ENCODE assay signal across 1 cellular context in the genomic region with DNA sequence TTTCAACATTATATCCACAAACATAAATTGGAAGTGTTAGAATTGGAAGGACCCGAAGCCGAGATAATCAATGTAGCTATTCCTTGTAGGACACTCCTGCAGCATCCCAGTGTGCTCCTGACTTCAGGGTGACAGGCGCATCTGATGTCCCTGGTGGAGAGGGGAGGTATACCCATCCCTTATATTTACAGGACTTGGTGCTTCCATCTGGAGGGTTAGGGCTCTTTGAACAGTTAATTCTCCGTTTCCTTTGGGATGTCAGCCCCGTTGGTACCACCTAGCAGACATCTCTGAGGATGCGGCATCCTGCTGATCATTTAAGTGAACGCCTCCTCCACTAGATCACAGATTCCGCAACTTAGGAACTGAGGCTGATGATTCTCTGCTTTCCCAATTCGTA.
TF ChIP-seq lines count a peak whose summit lies in the region.

No MANE protein-coding gene starts in this region.

TF ChIP-seq in H1, 55 proteins besides CTCF, POLR2A, EP300 and RAD21 (continued from another document):
- TF ChIP-seq, protein P1, sequence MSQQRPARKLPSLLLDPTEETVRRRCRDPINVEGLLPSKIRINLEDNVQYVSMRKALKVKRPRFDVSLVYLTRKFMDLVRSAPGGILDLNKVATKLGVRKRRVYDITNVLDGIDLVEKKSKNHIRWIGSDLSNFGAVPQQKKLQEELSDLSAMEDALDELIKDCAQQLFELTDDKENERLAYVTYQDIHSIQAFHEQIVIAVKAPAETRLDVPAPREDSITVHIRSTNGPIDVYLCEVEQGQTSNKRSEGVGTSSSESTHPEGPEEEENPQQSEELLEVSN (IDR thresholded peaks at IDR 0.05), result no peak
- TF ChIP-seq TCF12 (IDR thresholded peaks at IDR 0.05; ENCODE audit: low read depth, low read length) (no peak), HDAC2 (IDR thresholded peaks at IDR 0.05; ENCODE audit: borderline replicate concordance in 1 of 2, low read depth in 2 of 2, low read length in 2 of 2) (no peak), POLR2AphosphoS5 (IDR thresholded peaks at IDR 0.05; ENCODE audit: low read depth, low read length) (no peak), ZNF274 (IDR thresholded peaks at IDR 0.05; ENCODE audit: borderline replicate concordance, extremely low read depth, low read length) (no peak), RBBP5 (IDR thresholded peaks at IDR 0.05; ENCODE audit: borderline replicate concordance, low read depth, low read length) (no peak), SIRT6 (IDR thresholded peaks at IDR 0.05; ENCODE audit: low read length) (no peak), BRCA1 (IDR thresholded peaks at IDR 0.05; ENCODE audit: low read depth, low read length) (no peak), NRF1 (IDR thresholded peaks at IDR 0.05; ENCODE audit: low read depth, low read length) (no peak), CEBPB (IDR thresholded peaks at IDR 0.05; ENCODE audit: low read depth, low read length) (no peak), EGR1 (IDR thresholded peaks at IDR 0.05; ENCODE audit: borderline replicate concordance, low read depth, low read length) (no peak)
- TF ChIP-seq, protein P2, sequence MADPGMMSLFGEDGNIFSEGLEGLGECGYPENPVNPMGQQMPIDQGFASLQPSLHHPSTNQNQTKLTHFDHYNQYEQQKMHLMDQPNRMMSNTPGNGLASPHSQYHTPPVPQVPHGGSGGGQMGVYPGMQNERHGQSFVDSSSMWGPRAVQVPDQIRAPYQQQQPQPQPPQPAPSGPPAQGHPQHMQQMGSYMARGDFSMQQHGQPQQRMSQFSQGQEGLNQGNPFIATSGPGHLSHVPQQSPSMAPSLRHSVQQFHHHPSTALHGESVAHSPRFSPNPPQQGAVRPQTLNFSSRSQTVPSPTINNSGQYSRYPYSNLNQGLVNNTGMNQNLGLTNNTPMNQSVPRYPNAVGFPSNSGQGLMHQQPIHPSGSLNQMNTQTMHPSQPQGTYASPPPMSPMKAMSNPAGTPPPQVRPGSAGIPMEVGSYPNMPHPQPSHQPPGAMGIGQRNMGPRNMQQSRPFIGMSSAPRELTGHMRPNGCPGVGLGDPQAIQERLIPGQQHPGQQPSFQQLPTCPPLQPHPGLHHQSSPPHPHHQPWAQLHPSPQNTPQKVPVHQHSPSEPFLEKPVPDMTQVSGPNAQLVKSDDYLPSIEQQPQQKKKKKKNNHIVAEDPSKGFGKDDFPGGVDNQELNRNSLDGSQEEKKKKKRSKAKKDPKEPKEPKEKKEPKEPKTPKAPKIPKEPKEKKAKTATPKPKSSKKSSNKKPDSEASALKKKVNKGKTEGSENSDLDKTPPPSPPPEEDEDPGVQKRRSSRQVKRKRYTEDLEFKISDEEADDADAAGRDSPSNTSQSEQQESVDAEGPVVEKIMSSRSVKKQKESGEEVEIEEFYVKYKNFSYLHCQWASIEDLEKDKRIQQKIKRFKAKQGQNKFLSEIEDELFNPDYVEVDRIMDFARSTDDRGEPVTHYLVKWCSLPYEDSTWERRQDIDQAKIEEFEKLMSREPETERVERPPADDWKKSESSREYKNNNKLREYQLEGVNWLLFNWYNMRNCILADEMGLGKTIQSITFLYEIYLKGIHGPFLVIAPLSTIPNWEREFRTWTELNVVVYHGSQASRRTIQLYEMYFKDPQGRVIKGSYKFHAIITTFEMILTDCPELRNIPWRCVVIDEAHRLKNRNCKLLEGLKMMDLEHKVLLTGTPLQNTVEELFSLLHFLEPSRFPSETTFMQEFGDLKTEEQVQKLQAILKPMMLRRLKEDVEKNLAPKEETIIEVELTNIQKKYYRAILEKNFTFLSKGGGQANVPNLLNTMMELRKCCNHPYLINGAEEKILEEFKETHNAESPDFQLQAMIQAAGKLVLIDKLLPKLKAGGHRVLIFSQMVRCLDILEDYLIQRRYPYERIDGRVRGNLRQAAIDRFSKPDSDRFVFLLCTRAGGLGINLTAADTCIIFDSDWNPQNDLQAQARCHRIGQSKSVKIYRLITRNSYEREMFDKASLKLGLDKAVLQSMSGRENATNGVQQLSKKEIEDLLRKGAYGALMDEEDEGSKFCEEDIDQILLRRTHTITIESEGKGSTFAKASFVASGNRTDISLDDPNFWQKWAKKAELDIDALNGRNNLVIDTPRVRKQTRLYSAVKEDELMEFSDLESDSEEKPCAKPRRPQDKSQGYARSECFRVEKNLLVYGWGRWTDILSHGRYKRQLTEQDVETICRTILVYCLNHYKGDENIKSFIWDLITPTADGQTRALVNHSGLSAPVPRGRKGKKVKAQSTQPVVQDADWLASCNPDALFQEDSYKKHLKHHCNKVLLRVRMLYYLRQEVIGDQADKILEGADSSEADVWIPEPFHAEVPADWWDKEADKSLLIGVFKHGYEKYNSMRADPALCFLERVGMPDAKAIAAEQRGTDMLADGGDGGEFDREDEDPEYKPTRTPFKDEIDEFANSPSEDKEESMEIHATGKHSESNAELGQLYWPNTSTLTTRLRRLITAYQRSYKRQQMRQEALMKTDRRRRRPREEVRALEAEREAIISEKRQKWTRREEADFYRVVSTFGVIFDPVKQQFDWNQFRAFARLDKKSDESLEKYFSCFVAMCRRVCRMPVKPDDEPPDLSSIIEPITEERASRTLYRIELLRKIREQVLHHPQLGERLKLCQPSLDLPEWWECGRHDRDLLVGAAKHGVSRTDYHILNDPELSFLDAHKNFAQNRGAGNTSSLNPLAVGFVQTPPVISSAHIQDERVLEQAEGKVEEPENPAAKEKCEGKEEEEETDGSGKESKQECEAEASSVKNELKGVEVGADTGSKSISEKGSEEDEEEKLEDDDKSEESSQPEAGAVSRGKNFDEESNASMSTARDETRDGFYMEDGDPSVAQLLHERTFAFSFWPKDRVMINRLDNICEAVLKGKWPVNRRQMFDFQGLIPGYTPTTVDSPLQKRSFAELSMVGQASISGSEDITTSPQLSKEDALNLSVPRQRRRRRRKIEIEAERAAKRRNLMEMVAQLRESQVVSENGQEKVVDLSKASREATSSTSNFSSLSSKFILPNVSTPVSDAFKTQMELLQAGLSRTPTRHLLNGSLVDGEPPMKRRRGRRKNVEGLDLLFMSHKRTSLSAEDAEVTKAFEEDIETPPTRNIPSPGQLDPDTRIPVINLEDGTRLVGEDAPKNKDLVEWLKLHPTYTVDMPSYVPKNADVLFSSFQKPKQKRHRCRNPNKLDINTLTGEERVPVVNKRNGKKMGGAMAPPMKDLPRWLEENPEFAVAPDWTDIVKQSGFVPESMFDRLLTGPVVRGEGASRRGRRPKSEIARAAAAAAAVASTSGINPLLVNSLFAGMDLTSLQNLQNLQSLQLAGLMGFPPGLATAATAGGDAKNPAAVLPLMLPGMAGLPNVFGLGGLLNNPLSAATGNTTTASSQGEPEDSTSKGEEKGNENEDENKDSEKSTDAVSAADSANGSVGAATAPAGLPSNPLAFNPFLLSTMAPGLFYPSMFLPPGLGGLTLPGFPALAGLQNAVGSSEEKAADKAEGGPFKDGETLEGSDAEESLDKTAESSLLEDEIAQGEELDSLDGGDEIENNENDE (IDR thresholded peaks at IDR 0.05; ENCODE audit: insufficient replicate concordance, low read length), result no peak
